1 cellular context compared by ENCODE assay signal in genomic region chr7:96921231-96921630, GRCh38.
TF ChIP-seq lines count a peak whose summit lies in the region.

No MANE protein-coding gene starts in this region.

TF ChIP-seq in GM23338, 12 proteins besides CTCF, POLR2A, EP300 and RAD21 (continued from another document):
- no peak for TF ChIP-seq ZNF462 (CRISPR knock-in tag; IDR thresholded peaks at IDR 0.05)
- TF ChIP-seq ZNF331 (CRISPR knock-in tag; IDR thresholded peaks at IDR 0.05; ENCODE audit: low read depth): no peak
- TF ChIP-seq EZH2 (IDR thresholded peaks at IDR 0.05; ENCODE audit: low read depth, unreplicated experiment): no peak
- TF ChIP-seq NANOG (IDR thresholded peaks at IDR 0.05; ENCODE audit: borderline replicate concordance): no peak
- TF ChIP-seq ETS1 (IDR thresholded peaks at IDR 0.05): no peak
- TF ChIP-seq CREB1 (CRISPR knock-in tag; IDR thresholded peaks at IDR 0.05; ENCODE audit: low read depth): no peak
- no peak for TF ChIP-seq POLR2AphosphoS5 (IDR thresholded peaks at IDR 0.05; ENCODE audit: low read depth)
- no peak for TF ChIP-seq STAT1 (IDR thresholded peaks at IDR 0.05; ENCODE audit: unreplicated experiment)
- no peak for TF ChIP-seq ZNF114 (CRISPR knock-in tag; IDR thresholded peaks at IDR 0.05)
- no peak for TF ChIP-seq EZH2phosphoT487 (IDR thresholded peaks at IDR 0.05; ENCODE audit: unreplicated experiment)
